In genomic region chr5:135568923-135569360, GRCh38 we compare ENCODE assay signal across 23 cellular contexts. TPM values are rescaled to one million over a fixed set of nuclear protein-coding genes. Genes with fewer than 3 reads are reported as not detected.
"Had no signal": no experiment of that assay in that cellular context is flagged by ENCODE, and none has a peak within 500 bp of the region (broad histone marks: within the 10 kb centered on the region; RNA-seq: fewer than 3 reads in every experiment).

No MANE protein-coding gene starts in this region.

- H3K79me2 ChIP-seq: hepatocyte, parathyroid adenoma had no signal

- H3K27me3 ChIP-seq: hepatocyte, thyroid gland had no signal

- H3K27ac Mint-ChIP-seq: activated CD8-positive, alpha-beta memory T cell treated with anti-CD3 and anti-CD28 coated beads, Interleukin-2, amount 10 ng/mL, durations not matched to agents 7 days and 5 days; activated naive CD4-positive, alpha-beta T cell treated with anti-CD3 and anti-CD28 coated beads for 36 hours; activated naive CD8-positive, alpha-beta T cell treated with anti-CD3 and anti-CD28 coated beads, Interleukin-2, amount 50 U/mL, for 24 hours; activated T-helper 2 cell treated with anti-CD3 and anti-CD28 coated beads, Interferon-gamma antibody, Interleukin-2, Interleukin-4, amounts not matched to agents 10 μg/mL and 5 μg/mL and 100 μg/mL, durations not matched to agents 14 hours and 24 hours and 36 hours had no signal

- DNase-seq: activated CD8-positive, alpha-beta memory T cell treated with anti-CD3 and anti-CD28 coated beads, Interleukin-2, amount 10 ng/mL, durations not matched to agents 7 days and 5 days; activated naive CD4-positive, alpha-beta T cell treated with anti-CD3 and anti-CD28 coated beads for 36 hours; activated naive CD8-positive, alpha-beta T cell treated with anti-CD3 and anti-CD28 coated beads, Interleukin-2, amount 50 U/mL, for 24 hours; activated T-cell treated with anti-CD3 and anti-CD28 coated beads, Interleukin-2, amount 50 U/mL, for 1 hour; aorta; dermis blood vessel endothelial cell; erythroblast; left lung; mammary epithelial cell; naive B cell; stimulated activated CD4-positive, alpha-beta T cell treated with anti-CD3 and anti-CD28 coated beads, Interleukin-12 subunit alpha, Interleukin-12 subunit beta, amount 100 ng/mL, for 4 hours; stimulated activated CD4-positive, alpha-beta T cell treated with anti-CD3 and anti-CD28 coated beads, Interleukin-2, amount 100 ng/mL, for 24 hours; thyroid gland had no signal

- ATAC-seq: activated CD4-positive, CD25-positive, alpha-beta regulatory T cell treated with anti-CD3 and anti-CD28 coated beads, Interleukin-2, amount 50 U/mL, for 24 hours; activated CD8-positive, alpha-beta memory T cell treated with anti-CD3 and anti-CD28 coated beads, Interleukin-2, amount 10 ng/mL, durations not matched to agents 7 days and 5 days; activated naive CD8-positive, alpha-beta T cell treated with anti-CD3 and anti-CD28 coated beads, Interleukin-2, amount 50 U/mL, for 24 hours; left lung had no signal

- H3K9me3 Mint-ChIP-seq: activated naive CD4-positive, alpha-beta T cell treated with anti-CD3 and anti-CD28 coated beads for 36 hours; activated naive CD8-positive, alpha-beta T cell treated with anti-CD3 and anti-CD28 coated beads, Interleukin-2, amount 50 U/mL, for 24 hours; activated T-helper 2 cell treated with anti-CD3 and anti-CD28 coated beads, Interferon-gamma antibody, Interleukin-2, Interleukin-4, amounts not matched to agents 10 μg/mL and 5 μg/mL and 100 μg/mL, durations not matched to agents 14 hours and 24 hours and 36 hours; naive B cell had no signal

- H3K4me1 Mint-ChIP-seq: activated CD8-positive, alpha-beta memory T cell treated with anti-CD3 and anti-CD28 coated beads, Interleukin-2, amount 10 ng/mL, durations not matched to agents 7 days and 5 days; activated naive CD8-positive, alpha-beta T cell treated with anti-CD3 and anti-CD28 coated beads, Interleukin-2, amount 50 U/mL, for 24 hours had no signal

- H3K9ac ChIP-seq: parathyroid adenoma had no signal

- H3K9me3 ChIP-seq: breast epithelium, left lung, thyroid gland had no signal

- H3K4me3 ChIP-seq: breast epithelium, hepatocyte, left lung, thyroid gland had no signal

- H3K36me3 Mint-ChIP-seq: activated CD8-positive, alpha-beta memory T cell treated with anti-CD3 and anti-CD28 coated beads, Interleukin-2, amount 10 ng/mL, durations not matched to agents 7 days and 5 days; naive B cell had no signal

- H3K4me3 Mint-ChIP-seq: activated CD8-positive, alpha-beta memory T cell treated with anti-CD3 and anti-CD28 coated beads, Interleukin-2, amount 10 ng/mL, durations not matched to agents 7 days and 5 days; activated naive CD4-positive, alpha-beta T cell treated with anti-CD3 and anti-CD28 coated beads for 36 hours; activated naive CD8-positive, alpha-beta T cell treated with anti-CD3 and anti-CD28 coated beads, Interleukin-2, amount 50 U/mL, for 24 hours had no signal

- H3K4me1 ChIP-seq: breast epithelium, left lung, parathyroid adenoma, thyroid gland had no signal

- FAIRE-seq: kidney, urothelium cell line had no signal

- H3K27ac ChIP-seq: breast epithelium, hepatocyte, left lung, parathyroid adenoma, thyroid gland had no signal

- H3K4me2 ChIP-seq: hepatocyte had no signal

- H2AFZ ChIP-seq: hepatocyte, parathyroid adenoma had no signal

- H3K36me3 ChIP-seq: breast epithelium, left lung, thyroid gland had no signal

RNA-seq across cellular contexts. Expression of gene CXCL14, which starts 9.8 kb away (rescaled TPM):
- total RNA-seq: activated CD8-positive, alpha-beta memory T cell treated with anti-CD3 and anti-CD28 coated beads, Interleukin-2, amount 10 ng/mL, durations not matched to agents 7 days and 5 days; activated naive CD4-positive, alpha-beta T cell treated with anti-CD3 and anti-CD28 coated beads for 36 hours; activated T-helper 2 cell treated with anti-CD3 and anti-CD28 coated beads, Interferon-gamma antibody, Interleukin-2, Interleukin-4, amounts not matched to agents 10 μg/mL and 5 μg/mL and 100 μg/mL, durations not matched to agents 14 hours and 24 hours and 36 hours; chondrocyte; glomerular endothelial cell; mononuclear cell had no signal

RNA-seq across cellular contexts. Expression of gene NEUROG1, which starts 33.2 kb away (rescaled TPM):
- total RNA-seq: activated CD8-positive, alpha-beta memory T cell treated with anti-CD3 and anti-CD28 coated beads, Interleukin-2, amount 10 ng/mL, durations not matched to agents 7 days and 5 days; activated naive CD4-positive, alpha-beta T cell treated with anti-CD3 and anti-CD28 coated beads for 36 hours; activated T-helper 2 cell treated with anti-CD3 and anti-CD28 coated beads, Interferon-gamma antibody, Interleukin-2, Interleukin-4, amounts not matched to agents 10 μg/mL and 5 μg/mL and 100 μg/mL, durations not matched to agents 14 hours and 24 hours and 36 hours; aorta; breast epithelium; chondrocyte; dermis blood vessel endothelial cell; glomerular endothelial cell; hepatocyte; kidney; left lung; mammary epithelial cell; mononuclear cell; thyroid gland had no signal
- polyA plus RNA-seq: aorta, hepatocyte, mammary epithelial cell had no signal
